9 cellular contexts compared by ENCODE assay signal in the genomic region with DNA sequence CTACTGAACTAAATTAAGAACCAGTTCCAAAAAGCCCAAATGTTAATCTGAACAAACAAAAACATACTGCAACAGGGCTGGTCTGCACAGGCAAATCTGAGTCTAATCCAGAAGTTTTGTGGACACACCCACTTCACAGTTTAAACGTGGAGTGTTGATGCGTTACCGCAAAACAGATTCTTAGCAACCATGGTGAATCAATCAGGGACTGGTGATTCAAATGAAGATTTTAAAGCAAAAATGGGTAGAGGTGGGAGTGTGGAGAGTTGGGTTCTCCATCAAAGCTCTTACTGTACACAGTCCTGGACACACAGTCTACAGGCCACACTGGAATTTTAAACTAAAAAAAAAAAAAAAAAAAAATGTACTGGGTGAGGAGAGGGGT. TPM values are rescaled to one million over a fixed set of nuclear protein-coding genes. Genes with fewer than 3 reads are reported as not detected.
DNase-seq lines count a peak whose midpoint lies in the region; ATAC-seq, FAIRE-seq and TF ChIP-seq lines count a peak whose summit lies in the region.
"Had no signal": no experiment of that assay in that cellular context is flagged by ENCODE, and none has a peak within 500 bp of the region (broad histone marks: within the 10 kb centered on the region; RNA-seq: fewer than 3 reads in every experiment).

No MANE protein-coding gene starts in this region.

- H3K4me1 Mint-ChIP-seq in CD14-positive monocyte (peaks cover 82% of the 10 kb centered on the region), memory B cell (peaks cover 39% of the 10 kb centered on the region)

- H3K9me3 ChIP-seq in breast epithelium, result no peaks in the 10 kb centered on the region
- H3K9me3 ChIP-seq in kidney (ENCODE audit: control insufficient read depth in 1 of 2, low read length in 2 of 2), result no peaks in the 10 kb centered on the region

- peaks cover 0 to 1% (median 0%) of the 10 kb centered on the region in 3 donors for H3K27me3 Mint-ChIP-seq in CD14-positive monocyte (ENCODE audit: low read depth in 3 of 3)
- no peaks in the 10 kb centered on the region for H3K27me3 Mint-ChIP-seq in memory B cell

- H3K36me3 ChIP-seq in breast epithelium (no peaks in the 10 kb centered on the region), kidney (ENCODE audit: control insufficient read depth in 1 of 2, insufficient read depth in 2 of 2, low read length in 2 of 2) (no peaks in the 10 kb centered on the region)

- no peaks in the 10 kb centered on the region for H3K27me3 ChIP-seq in breast epithelium

- peak; percentile 22 for ATAC-seq in memory B cell (ENCODE audit: low read depth)
- ATAC-seq in GM21717 (IDR thresholded peaks at IDR 0.05; ENCODE audit: unreplicated experiment), result no peak
- no peak for ATAC-seq in HG03378 (IDR thresholded peaks at IDR 0.05; ENCODE audit: unreplicated experiment)
- ATAC-seq in HG02938 (IDR thresholded peaks at IDR 0.05; ENCODE audit: unreplicated experiment), result no peak

- H3K4me3 ChIP-seq in breast epithelium (peak overlapping the region in 1 of 3 donors; percentile 4), kidney (ENCODE audit: low read length in 2 of 2) (no peak overlapping the region)

- H3K4me3 Mint-ChIP-seq in CD14-positive monocyte, result peak overlapping the region in 1 of 2 donors; percentile 99
- H3K4me3 Mint-ChIP-seq in memory B cell, result no peak overlapping the region

- H3K4me1 ChIP-seq in breast epithelium (peaks cover 20 to 60% of the 10 kb centered on the region in 2 donors), kidney (ENCODE audit: control insufficient read depth in 1 of 2, insufficient read depth in 1 of 2, low read depth in 1 of 2, low read length in 2 of 2) (peaks cover 26 to 51% of the 10 kb centered on the region in 2 donors)

- intact Hi-C loops in CD14-positive monocyte (cut with micrococcal nuclease), result loop anchor here in 1 of 2 donors (10.0 kb wide), 1 partner anchor 52 kb away; no protein-coding TSS in a partner anchor
- intact Hi-C loops in breast epithelium (cut with DNase I; ENCODE audit: low total_unique reads), result no loop called here
- intact Hi-C loops in kidney (cut with DNase I), result no loop called here

- no peak for TF ChIP-seq POLR2A in breast epithelium (IDR thresholded peaks at IDR 0.05)

- no peak for DNase-seq in CD14-positive monocyte (ENCODE audit: low spot score)
- peak; percentile 94 for DNase-seq in M059J (ENCODE audit: low read depth)
- DNase-seq in breast epithelium (ENCODE audit: low spot score in 2 of 2), result peak in 1 of 2 donors; percentile 49
- DNase-seq in memory B cell (ENCODE audit: low spot score in 2 of 2), result no peak
- DNase-seq in kidney, result no peak

- H3K9me3 Mint-ChIP-seq in CD14-positive monocyte, result no peaks in the 10 kb centered on the region
- no peaks in the 10 kb centered on the region for H3K9me3 Mint-ChIP-seq in memory B cell

- TF ChIP-seq CTCF in CD14-positive monocyte (IDR thresholded peaks at IDR 0.05), result no peak
- no peak for TF ChIP-seq CTCF in breast epithelium (IDR thresholded peaks at IDR 0.05)
- no peak for TF ChIP-seq CTCF in kidney (IDR thresholded peaks at IDR 0.05; ENCODE audit: borderline replicate concordance, extremely low read depth, insufficient read depth)

- peak overlapping the region; percentile 91 to 100 (median 99) for H3K27ac Mint-ChIP-seq in CD14-positive monocyte
- H3K27ac Mint-ChIP-seq in memory B cell, result peak overlapping the region; percentile 67

- H3K36me3 Mint-ChIP-seq in CD14-positive monocyte, result peaks cover 34 to 70% of the 10 kb centered on the region in 2 donors
- H3K36me3 Mint-ChIP-seq in memory B cell, result peaks cover 11% of the 10 kb centered on the region

- H3K27ac ChIP-seq in breast epithelium (peak overlapping the region; percentile 99), kidney (ENCODE audit: low read depth in 2 of 2, low read length in 2 of 2) (peak overlapping the region in 1 of 2 donors; percentile 59)

- FAIRE-seq in kidney (lab: Jason Lieb, UNC), result no peak
- FAIRE-seq: islet of Langerhans had no signal

- no peak overlapping the region for H3K9ac ChIP-seq in kidney (ENCODE audit: low read length in 2 of 2)

RNA-seq across cellular contexts. Expression of gene ANXA2, which starts 5.2 kb away (rescaled TPM):
- 1,000 to 10,000 TPM; 2,046 to 2,079 TPM for polyA plus RNA-seq in CD14-positive monocyte
- total RNA-seq in M059J (2014; rRNA removed; shearing (Covaris generic)), result 2,649 and 2,950 TPM in 2 replicates
- 1,000 to 10,000 TPM in 1 of 3 donors, 100 to 1,000 TPM in 2; 875 to 1,598 (median 923) TPM for total RNA-seq in breast epithelium
- 867 TPM for total RNA-seq in kidney
- polyA plus RNA-seq in kidney (ENCODE audit: insufficient read depth, low read depth, low replicate concordance), result 383 TPM
